In the genomic region with DNA sequence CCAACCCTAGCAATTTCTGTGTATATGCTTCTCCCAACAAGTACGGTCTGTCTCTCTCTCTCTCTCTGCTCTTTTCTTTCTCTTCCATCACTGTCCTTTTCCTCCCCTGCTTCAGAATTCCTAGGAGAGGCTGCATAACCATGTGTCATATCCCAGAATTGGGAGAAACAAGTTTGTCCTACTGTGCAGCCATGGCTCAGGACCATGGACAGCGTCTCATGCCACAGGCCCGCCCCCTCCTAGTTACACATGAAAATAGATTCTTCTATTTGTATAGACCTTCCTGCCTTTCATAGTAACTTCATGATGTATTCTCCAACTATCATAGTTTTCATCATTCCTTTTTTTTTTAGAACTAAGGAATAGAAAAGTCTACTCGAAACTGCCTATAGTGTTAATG, we compare ENCODE assay signal across 1 cellular context.
TF ChIP-seq lines count a peak whose summit lies in the region.

No MANE protein-coding gene starts in this region.

TF ChIP-seq in WTC11, 78 proteins besides CTCF, POLR2A, EP300 and RAD21 (continued from another document):
- TF ChIP-seq, protein P1, sequence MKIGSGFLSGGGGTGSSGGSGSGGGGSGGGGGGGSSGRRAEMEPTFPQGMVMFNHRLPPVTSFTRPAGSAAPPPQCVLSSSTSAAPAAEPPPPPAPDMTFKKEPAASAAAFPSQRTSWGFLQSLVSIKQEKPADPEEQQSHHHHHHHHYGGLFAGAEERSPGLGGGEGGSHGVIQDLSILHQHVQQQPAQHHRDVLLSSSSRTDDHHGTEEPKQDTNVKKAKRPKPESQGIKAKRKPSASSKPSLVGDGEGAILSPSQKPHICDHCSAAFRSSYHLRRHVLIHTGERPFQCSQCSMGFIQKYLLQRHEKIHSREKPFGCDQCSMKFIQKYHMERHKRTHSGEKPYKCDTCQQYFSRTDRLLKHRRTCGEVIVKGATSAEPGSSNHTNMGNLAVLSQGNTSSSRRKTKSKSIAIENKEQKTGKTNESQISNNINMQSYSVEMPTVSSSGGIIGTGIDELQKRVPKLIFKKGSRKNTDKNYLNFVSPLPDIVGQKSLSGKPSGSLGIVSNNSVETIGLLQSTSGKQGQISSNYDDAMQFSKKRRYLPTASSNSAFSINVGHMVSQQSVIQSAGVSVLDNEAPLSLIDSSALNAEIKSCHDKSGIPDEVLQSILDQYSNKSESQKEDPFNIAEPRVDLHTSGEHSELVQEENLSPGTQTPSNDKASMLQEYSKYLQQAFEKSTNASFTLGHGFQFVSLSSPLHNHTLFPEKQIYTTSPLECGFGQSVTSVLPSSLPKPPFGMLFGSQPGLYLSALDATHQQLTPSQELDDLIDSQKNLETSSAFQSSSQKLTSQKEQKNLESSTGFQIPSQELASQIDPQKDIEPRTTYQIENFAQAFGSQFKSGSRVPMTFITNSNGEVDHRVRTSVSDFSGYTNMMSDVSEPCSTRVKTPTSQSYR (CRISPR knock-in tag; IDR thresholded peaks at IDR 0.05), result 0 out of 2 replicates have a peak, but pooled peaks have one; percentile 14
- TF ChIP-seq ATF1 (CRISPR knock-in tag; IDR thresholded peaks at IDR 0.05), result no peak
- TF ChIP-seq, protein P2, sequence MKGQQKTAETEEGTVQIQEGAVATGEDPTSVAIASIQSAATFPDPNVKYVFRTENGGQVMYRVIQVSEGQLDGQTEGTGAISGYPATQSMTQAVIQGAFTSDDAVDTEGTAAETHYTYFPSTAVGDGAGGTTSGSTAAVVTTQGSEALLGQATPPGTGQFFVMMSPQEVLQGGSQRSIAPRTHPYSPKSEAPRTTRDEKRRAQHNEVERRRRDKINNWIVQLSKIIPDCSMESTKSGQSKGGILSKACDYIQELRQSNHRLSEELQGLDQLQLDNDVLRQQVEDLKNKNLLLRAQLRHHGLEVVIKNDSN (CRISPR knock-in tag; IDR thresholded peaks at IDR 0.05), result no peak; the same call in 1 of the 2 replicates
- TF ChIP-seq ESRRA (CRISPR knock-in tag; IDR thresholded peaks at IDR 0.05; ENCODE audit: borderline replicate concordance), result no peak
- TF ChIP-seq EMX1 (CRISPR knock-in tag; IDR thresholded peaks at IDR 0.05), result no peak
- no peak for TF ChIP-seq TCF7 (CRISPR knock-in tag; IDR thresholded peaks at IDR 0.05; ENCODE audit: low read depth)
- TF ChIP-seq, protein P3, sequence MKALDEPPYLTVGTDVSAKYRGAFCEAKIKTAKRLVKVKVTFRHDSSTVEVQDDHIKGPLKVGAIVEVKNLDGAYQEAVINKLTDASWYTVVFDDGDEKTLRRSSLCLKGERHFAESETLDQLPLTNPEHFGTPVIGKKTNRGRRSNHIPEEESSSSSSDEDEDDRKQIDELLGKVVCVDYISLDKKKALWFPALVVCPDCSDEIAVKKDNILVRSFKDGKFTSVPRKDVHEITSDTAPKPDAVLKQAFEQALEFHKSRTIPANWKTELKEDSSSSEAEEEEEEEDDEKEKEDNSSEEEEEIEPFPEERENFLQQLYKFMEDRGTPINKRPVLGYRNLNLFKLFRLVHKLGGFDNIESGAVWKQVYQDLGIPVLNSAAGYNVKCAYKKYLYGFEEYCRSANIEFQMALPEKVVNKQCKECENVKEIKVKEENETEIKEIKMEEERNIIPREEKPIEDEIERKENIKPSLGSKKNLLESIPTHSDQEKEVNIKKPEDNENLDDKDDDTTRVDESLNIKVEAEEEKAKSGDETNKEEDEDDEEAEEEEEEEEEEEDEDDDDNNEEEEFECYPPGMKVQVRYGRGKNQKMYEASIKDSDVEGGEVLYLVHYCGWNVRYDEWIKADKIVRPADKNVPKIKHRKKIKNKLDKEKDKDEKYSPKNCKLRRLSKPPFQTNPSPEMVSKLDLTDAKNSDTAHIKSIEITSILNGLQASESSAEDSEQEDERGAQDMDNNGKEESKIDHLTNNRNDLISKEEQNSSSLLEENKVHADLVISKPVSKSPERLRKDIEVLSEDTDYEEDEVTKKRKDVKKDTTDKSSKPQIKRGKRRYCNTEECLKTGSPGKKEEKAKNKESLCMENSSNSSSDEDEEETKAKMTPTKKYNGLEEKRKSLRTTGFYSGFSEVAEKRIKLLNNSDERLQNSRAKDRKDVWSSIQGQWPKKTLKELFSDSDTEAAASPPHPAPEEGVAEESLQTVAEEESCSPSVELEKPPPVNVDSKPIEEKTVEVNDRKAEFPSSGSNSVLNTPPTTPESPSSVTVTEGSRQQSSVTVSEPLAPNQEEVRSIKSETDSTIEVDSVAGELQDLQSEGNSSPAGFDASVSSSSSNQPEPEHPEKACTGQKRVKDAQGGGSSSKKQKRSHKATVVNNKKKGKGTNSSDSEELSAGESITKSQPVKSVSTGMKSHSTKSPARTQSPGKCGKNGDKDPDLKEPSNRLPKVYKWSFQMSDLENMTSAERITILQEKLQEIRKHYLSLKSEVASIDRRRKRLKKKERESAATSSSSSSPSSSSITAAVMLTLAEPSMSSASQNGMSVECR (CRISPR knock-in tag; IDR thresholded peaks at IDR 0.05; ENCODE audit: borderline replicate concordance), result 0 out of 2 replicates have a peak, but pooled peaks have one; percentile 39
- no peak for TF ChIP-seq ZNF423 (CRISPR knock-in tag; IDR thresholded peaks at IDR 0.05)
- TF ChIP-seq TEAD1 (CRISPR knock-in tag; IDR thresholded peaks at IDR 0.05), result peak; percentile 68; the same call in 1 of the 2 replicates
- TF ChIP-seq, protein P4, sequence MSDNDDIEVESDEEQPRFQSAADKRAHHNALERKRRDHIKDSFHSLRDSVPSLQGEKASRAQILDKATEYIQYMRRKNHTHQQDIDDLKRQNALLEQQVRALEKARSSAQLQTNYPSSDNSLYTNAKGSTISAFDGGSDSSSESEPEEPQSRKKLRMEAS (CRISPR knock-in tag; IDR thresholded peaks at IDR 0.05), result no peak; the same call in 1 of the 2 replicates
- 0 out of 2 replicates have a peak, but pooled peaks have one; percentile 35 for TF ChIP-seq ETV6 (CRISPR knock-in tag; IDR thresholded peaks at IDR 0.05)
- 0 out of 2 replicates have a peak, but pooled peaks have one; percentile 58 for TF ChIP-seq SMAD3 (CRISPR knock-in tag; IDR thresholded peaks at IDR 0.05; ENCODE audit: borderline replicate concordance)
